In genomic region chr1:26873097-26873496, GRCh38 we compare ENCODE assay signal across 19 cellular contexts. TPM values are rescaled to one million over a fixed set of nuclear protein-coding genes. Genes with fewer than 3 reads are reported as not detected.
"Had no signal": no experiment of that assay in that cellular context is flagged by ENCODE, and none has a peak within 500 bp of the region (broad histone marks: within the 10 kb centered on the region; RNA-seq: fewer than 3 reads in every experiment).

No MANE protein-coding gene starts in this region.

RNA-seq across cellular contexts. Expression of gene SFN, which starts 10.1 kb away (rescaled TPM):
- total RNA-seq: cardiac septum, cerebellum, fibroblast of lung had no signal

RNA-seq across cellular contexts. Expression of gene NR0B2, which starts 40.7 kb away (rescaled TPM):
- total RNA-seq: activated CD8-positive, alpha-beta memory T cell treated with anti-CD3 and anti-CD28 coated beads for 36 hours; activated CD8-positive, alpha-beta memory T cell treated with anti-CD3 and anti-CD28 coated beads, Interleukin-2, amount 10 ng/mL, durations not matched to agents 7 days and 5 days; activated CD8-positive, alpha-beta T cell treated with anti-CD3 and anti-CD28 coated beads for 36 hours; activated naive CD4-positive, alpha-beta T cell treated with anti-CD3 and anti-CD28 coated beads, Interleukin-2, amount 50 U/mL, for 72 hours; activated naive CD8-positive, alpha-beta T cell treated with anti-CD3 and anti-CD28 coated beads, Interleukin-2, amount 10 ng/mL, durations not matched to agents 7 days and 5 days; activated T-helper 1 cell treated with anti-CD3 and anti-CD28 coated beads, Interleukin-12 subunit alpha, Interleukin-12 subunit beta, Interleukin-2, Interleukin-4 antibody, amounts not matched to agents 30 ng/mL and 10 ng/mL and 1 ng/mL, durations not matched to agents 14 hours and 24 hours and 36 hours; ascending aorta; bronchial epithelial cell; cerebellum; endodermal cell; esophagus squamous epithelium; fibroblast of lung; fibroblast of villous mesenchyme; frontal cortex; T-cell; T-helper 2 cell treated with Interferon-gamma antibody and Interleukin-4, amounts not matched to agents 100 ng/mL and 5 ng/mL, for 36 hours; WTC11 had no signal
- polyA plus RNA-seq: esophagus, fibroblast of lung had no signal
